In genomic region chr11:120337896-120338840, GRCh38 we compare ENCODE assay signal across 8 cellular contexts. TPM values are rescaled to one million over a fixed set of nuclear protein-coding genes. Genes with fewer than 3 reads are reported as not detected.
DNase-seq lines count a peak whose midpoint lies in the region; ATAC-seq, FAIRE-seq and TF ChIP-seq lines count a peak whose summit lies in the region.

No MANE protein-coding gene starts in this region.

- no peaks in the 10 kb centered on the region for H3K9me3 ChIP-seq in RWPE2 (ENCODE audit: severe bottlenecking)
- no peaks in the 10 kb centered on the region for H3K9me3 ChIP-seq in endothelial cell of umbilical vein (replicated peaks; ENCODE audit: control insufficient read depth, insufficient read depth, low read length)
- H3K9me3 ChIP-seq in pancreas, result no peaks in the 10 kb centered on the region

- no TSS peak for BruUV-seq in endothelial cell of umbilical vein (replicated peaks; lab: Mats Ljungman, UMichigan)

- DNase-seq in NCI-H2107 treated with DMSO at 0.1 percent for 48 hours (lab: John Stamatoyannopoulos, UW; ENCODE audit: unreplicated experiment) (peak; percentile 50), NCI-H2107 (lab: John Stamatoyannopoulos, UW) (no peak), RWPE2 (ENCODE audit: low spot score) (no peak), endothelial cell of umbilical vein (ENCODE audit: low read depth, low spot score) (peak; percentile 73), pancreas (no peak)

- FAIRE-seq in endothelial cell of umbilical vein (lab: Jason Lieb, UNC) (no peak), pancreas (lab: Jason Lieb, UNC) (no peak)

- H4K20me1 ChIP-seq in endothelial cell of umbilical vein (replicated peaks; ENCODE audit: control insufficient read depth, extremely low read depth, insufficient read depth, low read length), result no peaks in the 10 kb centered on the region

- peak; percentile 20 for TF ChIP-seq POLR2A in endothelial cell of umbilical vein (IDR thresholded peaks at IDR 0.05; ENCODE audit: low read depth, low read length)
- no peak for TF ChIP-seq POLR2A in GM18505 (IDR thresholded peaks at IDR 0.05; ENCODE audit: borderline replicate concordance, extremely low read depth, insufficient read depth, insufficient read length)

- H3K27ac ChIP-seq in RWPE2 (ENCODE audit: poor library complexity, severe bottlenecking) (peak overlapping the region; percentile 81), endothelial cell of umbilical vein (ENCODE audit: insufficient read depth, low read depth, low read length) (peak overlapping the region; percentile 87), pancreas (peak overlapping the region; percentile 29 to 95 (median 93))

- no peaks in the 10 kb centered on the region; the same call in 1 of the 2 replicates for H3K36me3 ChIP-seq in RWPE2 (ENCODE audit: low read depth)
- no peaks in the 10 kb centered on the region for H3K36me3 ChIP-seq in endothelial cell of umbilical vein (ENCODE audit: control insufficient read depth in 2 of 2, extremely low read depth in 1 of 2, insufficient read depth in 2 of 2, low read length in 2 of 2)
- no peaks in the 10 kb centered on the region for H3K36me3 ChIP-seq in pancreas

- no peak overlapping the region for H2AFZ ChIP-seq in endothelial cell of umbilical vein (ENCODE audit: low read depth, low read length)

- WGBS in pancreas, 2 donors, result 8 to 10% methylated on average over 12 of the region's 12 CpGs

- CTCF ChIA-PET in endothelial cell of umbilical vein (lab: Charles Lee), result interaction anchor here (0.8 to 4.5 kb wide), 6 partner anchors 11 to 110 kb away, joined by 3 to 16 read pairs (median 4); no protein-coding TSS in a partner anchor

- H3K27me3 ChIP-seq in RWPE2 (ENCODE audit: insufficient read depth, poor library complexity, severe bottlenecking) (no peaks in the 10 kb centered on the region), endothelial cell of umbilical vein (ENCODE audit: control insufficient read depth in 2 of 2, insufficient read depth in 2 of 2, low read length in 2 of 2) (no peaks in the 10 kb centered on the region), pancreas (no peaks in the 10 kb centered on the region)

- 0 out of 3 replicates have a peak, but pooled peaks have one; percentile 11 for ATAC-seq in RWPE2 (ENCODE audit: low read depth)
- peak in 2 of 4 donors; percentile 10 to 13 for ATAC-seq in pancreas
- ATAC-seq in GM18505 (IDR thresholded peaks at IDR 0.05; ENCODE audit: unreplicated experiment), result no peak
- no peak for ATAC-seq in GM21515 (IDR thresholded peaks at IDR 0.05; ENCODE audit: unreplicated experiment)
- ATAC-seq in activated CD4-positive, CD25-positive, alpha-beta regulatory T cell treated with anti-CD3 and anti-CD28 coated beads, Interleukin-2, amount 50 U/mL, for 24 hours, result no peak

- peaks cover 42% of the 10 kb centered on the region for H3K4me1 ChIP-seq in RWPE2 (ENCODE audit: insufficient read depth, poor library complexity, severe bottlenecking)
- H3K4me1 ChIP-seq in endothelial cell of umbilical vein (ENCODE audit: control insufficient read depth, extremely low read depth, insufficient read depth, low read length), result peaks cover 47% of the 10 kb centered on the region
- H3K4me1 ChIP-seq in pancreas, result peaks cover 26 to 32% (median 26%) of the 10 kb centered on the region in 3 donors

- peak overlapping the region; percentile 95 for H3K4me3 ChIP-seq in RWPE2 (ENCODE audit: severe bottlenecking)
- H3K4me3 ChIP-seq in endothelial cell of umbilical vein (replicated peaks in 1 of 3; ENCODE audit: insufficient read depth in 1 of 3, low read depth in 1 of 3, low read length in 3 of 3), result peak overlapping the region; percentile 31 to 98 (median 96)
- H3K4me3 ChIP-seq in pancreas, result peak overlapping the region; percentile 74 to 92 (median 86)

- peaks cover 69% of the 10 kb centered on the region for H3K79me2 ChIP-seq in endothelial cell of umbilical vein (ENCODE audit: control insufficient read depth, insufficient read depth, low read length)

- intact Hi-C loops in endothelial cell of umbilical vein (cut with micrococcal nuclease) (loop anchor here (1.0 to 10.0 kb wide), 6 partner anchors 63 to 1857 kb away; partner anchors contain the start of gene SC5D), pancreas (cut with DNase I) (no loop called here)

- POLR2A ChIA-PET in endothelial cell of umbilical vein (lab: Charles Lee), result interaction anchor here (1.4 kb wide), 1 partner anchor 9 kb away, joined by 5 read pairs; no protein-coding TSS in a partner anchor

- TF ChIP-seq CTCF in RWPE2 (IDR thresholded peaks at IDR 0.05; ENCODE audit: poor library complexity, severe bottlenecking) (no peak), endothelial cell of umbilical vein (IDR thresholded peaks at IDR 0.05; ENCODE audit: extremely low read depth in 1 of 2, insufficient read depth in 1 of 2, low read depth in 1 of 2, low read length in 2 of 2) (no peak), pancreas (IDR thresholded peaks at IDR 0.05) (no peak)

- dilution Hi-C loops in endothelial cell of umbilical vein (cut with MboI; ENCODE audit: extremely low pct_ligation_motif_present, low sequenced_read_pairs), result no loop called here

- no peaks in the 10 kb centered on the region for H3K9me1 ChIP-seq in endothelial cell of umbilical vein (replicated peaks; ENCODE audit: control insufficient read depth, extremely low read depth, insufficient read depth, low read length)

- peak overlapping the region; percentile 96 for H3K9ac ChIP-seq in endothelial cell of umbilical vein (replicated peaks; ENCODE audit: extremely low read depth, insufficient read depth, low read length)

- peak overlapping the region; percentile 92 for H3K4me2 ChIP-seq in endothelial cell of umbilical vein (ENCODE audit: insufficient read depth, low read length)

TF ChIP-seq in endothelial cell of umbilical vein, 7 proteins besides CTCF, POLR2A, EP300 and RAD21:
- TF ChIP-seq FOS (IDR thresholded peaks at IDR 0.05; ENCODE audit: borderline replicate concordance, insufficient read depth, low read length) (no peak), GATA2 (IDR thresholded peaks at IDR 0.05; ENCODE audit: insufficient read depth, insufficient read length, low read depth, low read length) (no peak), JUN (IDR thresholded peaks at IDR 0.05; ENCODE audit: borderline replicate concordance, insufficient read depth, insufficient read length, low read depth) (peak; percentile 2)

RNA-seq across cellular contexts. Expression of gene ARHGEF12, which starts 2.0 kb away (rescaled TPM):
- total RNA-seq in endothelial cell of umbilical vein, result 117 and 125 TPM in 2 replicates
- 14.9 and 20.9 TPM in 2 replicates for polyA plus RNA-seq in endothelial cell of umbilical vein
- polyA plus RNA-seq in endothelial cell of umbilical vein (2011; cell fraction: cytosol; rRNA removed), result 27.0 and 27.4 TPM in 2 replicates
- polyA plus RNA-seq in endothelial cell of umbilical vein (2011; cell fraction: nucleus; rRNA removed), result 58.1 and 68.0 TPM in 2 replicates
- 57.0 and 70.0 TPM in 2 replicates for polyA plus RNA-seq in endothelial cell of umbilical vein (2012)
- polyA minus RNA-seq in endothelial cell of umbilical vein, result 143 and 149 TPM in 2 replicates
- 36.9 TPM for polyA minus RNA-seq in endothelial cell of umbilical vein (2011; cell fraction: cytosol; rRNA and poly(A)+ RNA removed)
- polyA minus RNA-seq in endothelial cell of umbilical vein (2011; cell fraction: nucleus; rRNA and poly(A)+ RNA removed), result 185 and 261 TPM in 2 replicates
- 10 to 100 TPM; 36.7 to 74.7 (median 41.7) TPM for total RNA-seq in pancreas
- polyA plus RNA-seq in pancreas, result 10 to 100 TPM; 13.8 to 18.6 TPM

RNA-seq across cellular contexts. Expression of gene TLCD5, which starts 13.1 kb away (rescaled TPM):
- total RNA-seq in endothelial cell of umbilical vein, result 6.1 and 6.3 TPM in 2 replicates
- 8.3 and 9.7 TPM in 2 replicates for polyA plus RNA-seq in endothelial cell of umbilical vein
- polyA plus RNA-seq in endothelial cell of umbilical vein (2011; cell fraction: cytosol; rRNA removed), result 5.7 and 6.1 TPM in 2 replicates
- polyA plus RNA-seq in endothelial cell of umbilical vein (2011; cell fraction: nucleus; rRNA removed), result 11.1 and 16.9 TPM in 2 replicates
- 6.6 and 8.1 TPM in 2 replicates for polyA plus RNA-seq in endothelial cell of umbilical vein (2012)
- 9.5 and 15.5 TPM in 2 replicates for polyA minus RNA-seq in endothelial cell of umbilical vein
- polyA minus RNA-seq in endothelial cell of umbilical vein (2011; cell fraction: cytosol; rRNA and poly(A)+ RNA removed), result 3.8 TPM
- 5.4 and 10.4 TPM in 2 replicates for polyA minus RNA-seq in endothelial cell of umbilical vein (2011; cell fraction: nucleus; rRNA and poly(A)+ RNA removed)
- total RNA-seq in pancreas, result 1 to 10 TPM; 1.7 to 5.7 (median 2.6) TPM
- 1 to 10 TPM; 1.5 to 3.4 TPM for polyA plus RNA-seq in pancreas

Comparison
In these comparisons a context has a peak if more than half of its experiments do, and no peak if none do; other contexts are left out.
1. DNase-seq: peak in NCI-H2107 treated with DMSO at 0.1 percent for 48 hours (single experiment) and endothelial cell of umbilical vein (single experiment); none in NCI-H2107 (single experiment), RWPE2 (single experiment) and pancreas (0 of 6).
2. Peak in every context shown above with its lines, with median percentiles within 50 percentile points of each other: H3K27ac ChIP-seq and H3K4me3 ChIP-seq.